1 cellular context compared by ENCODE assay signal in the genomic region with DNA sequence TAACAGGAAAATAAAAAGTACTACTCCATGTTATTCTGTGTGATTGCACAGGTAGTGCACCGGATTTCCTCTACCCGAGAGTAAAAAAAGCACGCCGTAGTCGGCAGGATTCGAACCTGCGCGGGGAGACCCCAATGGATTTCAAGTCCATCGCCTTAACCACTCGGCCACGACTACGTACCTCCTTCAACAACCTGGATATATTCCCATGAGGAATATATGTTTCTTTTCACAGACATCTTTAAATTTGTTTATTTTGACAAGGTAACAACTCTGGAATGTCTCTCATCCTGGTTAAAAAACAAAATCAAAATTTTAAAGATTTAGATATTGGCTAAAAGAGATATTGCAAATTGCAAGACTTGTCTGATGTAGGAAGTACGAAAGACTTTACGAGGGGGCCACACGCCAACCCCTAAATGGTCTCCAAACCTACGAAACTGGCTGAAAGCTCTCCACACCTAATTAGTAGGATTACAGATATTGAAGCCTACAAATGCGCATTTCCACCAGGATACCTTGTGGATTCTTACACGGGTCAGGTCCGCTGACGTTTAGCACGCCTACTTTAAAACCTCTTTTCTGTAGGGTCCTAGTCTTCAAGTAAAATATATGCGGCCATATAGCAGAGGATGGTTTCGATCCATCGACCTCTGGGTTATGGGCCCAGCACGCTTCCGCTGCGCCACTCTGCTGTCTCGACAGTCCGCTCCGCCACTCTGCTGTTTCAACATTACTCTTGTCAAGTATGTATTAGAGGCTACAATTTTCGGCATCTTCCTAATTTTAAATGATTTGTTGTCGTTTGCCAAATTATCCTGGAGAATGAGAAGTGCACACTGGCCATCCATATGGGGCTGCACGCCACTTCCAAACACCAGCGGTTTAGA.
A peak's percentile ranks its signal among the peaks of the same experiment; 100 is the strongest.
TF ChIP-seq lines count a peak whose summit lies in the region.

No MANE protein-coding gene starts in this region.

TF ChIP-seq in GM12878, 131 proteins besides CTCF, POLR2A, EP300 and RAD21 (continued from another document):
- no peak; the same call in 1 of the 2 replicates for TF ChIP-seq ATF2 (IDR thresholded peaks at IDR 0.05; ENCODE audit: low read length)
- peak; percentile 72 for TF ChIP-seq YY1 (IDR thresholded peaks at IDR 0.05; ENCODE audit: low read depth, low read length)
- TF ChIP-seq MYB (IDR thresholded peaks at IDR 0.05; ENCODE audit: borderline replicate concordance, low read depth, low read length): no peak
- peak; percentile 99 for TF ChIP-seq ZNF24 (IDR thresholded peaks at IDR 0.05)
- TF ChIP-seq FOXK2 (IDR thresholded peaks at IDR 0.05): peak; percentile 47
- TF ChIP-seq CBX3 (IDR thresholded peaks at IDR 0.05; ENCODE audit: borderline replicate concordance, low read depth): no peak
- no peak for TF ChIP-seq SUZ12 (IDR thresholded peaks at IDR 0.05; ENCODE audit: unreplicated experiment)
- TF ChIP-seq KDM1A (IDR thresholded peaks at IDR 0.05; ENCODE audit: borderline replicate concordance): no peak
- no peak for TF ChIP-seq SMAD1 (IDR thresholded peaks at IDR 0.05; ENCODE audit: low read depth, partially characterized antibody)
- TF ChIP-seq SIX5 (IDR thresholded peaks at IDR 0.05; ENCODE audit: low read depth, low read length, severe bottlenecking): no peak
- TF ChIP-seq, protein P1, sequence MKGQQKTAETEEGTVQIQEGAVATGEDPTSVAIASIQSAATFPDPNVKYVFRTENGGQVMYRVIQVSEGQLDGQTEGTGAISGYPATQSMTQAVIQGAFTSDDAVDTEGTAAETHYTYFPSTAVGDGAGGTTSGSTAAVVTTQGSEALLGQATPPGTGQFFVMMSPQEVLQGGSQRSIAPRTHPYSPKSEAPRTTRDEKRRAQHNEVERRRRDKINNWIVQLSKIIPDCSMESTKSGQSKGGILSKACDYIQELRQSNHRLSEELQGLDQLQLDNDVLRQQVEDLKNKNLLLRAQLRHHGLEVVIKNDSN (IDR thresholded peaks at IDR 0.05; ENCODE audit: borderline replicate concordance, extremely low read length, insufficient read depth, low read depth, low read length): no peak
- TF ChIP-seq HSF1 (IDR thresholded peaks at IDR 0.05; ENCODE audit: low read depth, low read length): no peak; the same call in 1 of the 2 replicates
- no peak for TF ChIP-seq CUX1 (IDR thresholded peaks at IDR 0.05; ENCODE audit: insufficient replicate concordance, low read depth, low read length)
- peak; percentile 93 for TF ChIP-seq IKZF1 (conservative IDR thresholded peaks at IDR 0.05)
- peak; percentile 10; the same call in 1 of the 2 replicates for TF ChIP-seq FOXM1 (IDR thresholded peaks at IDR 0.05; ENCODE audit: low read depth, low read length)
- TF ChIP-seq HCFC1 (IDR thresholded peaks at IDR 0.05; ENCODE audit: low read length): no peak
- no peak for TF ChIP-seq BCLAF1 (IDR thresholded peaks at IDR 0.05)
- 0 out of 2 replicates have a peak, but pooled peaks have one; percentile 32 for TF ChIP-seq WRNIP1 (IDR thresholded peaks at IDR 0.05; ENCODE audit: borderline replicate concordance, low read depth, low read length)
- TF ChIP-seq, protein P2, sequence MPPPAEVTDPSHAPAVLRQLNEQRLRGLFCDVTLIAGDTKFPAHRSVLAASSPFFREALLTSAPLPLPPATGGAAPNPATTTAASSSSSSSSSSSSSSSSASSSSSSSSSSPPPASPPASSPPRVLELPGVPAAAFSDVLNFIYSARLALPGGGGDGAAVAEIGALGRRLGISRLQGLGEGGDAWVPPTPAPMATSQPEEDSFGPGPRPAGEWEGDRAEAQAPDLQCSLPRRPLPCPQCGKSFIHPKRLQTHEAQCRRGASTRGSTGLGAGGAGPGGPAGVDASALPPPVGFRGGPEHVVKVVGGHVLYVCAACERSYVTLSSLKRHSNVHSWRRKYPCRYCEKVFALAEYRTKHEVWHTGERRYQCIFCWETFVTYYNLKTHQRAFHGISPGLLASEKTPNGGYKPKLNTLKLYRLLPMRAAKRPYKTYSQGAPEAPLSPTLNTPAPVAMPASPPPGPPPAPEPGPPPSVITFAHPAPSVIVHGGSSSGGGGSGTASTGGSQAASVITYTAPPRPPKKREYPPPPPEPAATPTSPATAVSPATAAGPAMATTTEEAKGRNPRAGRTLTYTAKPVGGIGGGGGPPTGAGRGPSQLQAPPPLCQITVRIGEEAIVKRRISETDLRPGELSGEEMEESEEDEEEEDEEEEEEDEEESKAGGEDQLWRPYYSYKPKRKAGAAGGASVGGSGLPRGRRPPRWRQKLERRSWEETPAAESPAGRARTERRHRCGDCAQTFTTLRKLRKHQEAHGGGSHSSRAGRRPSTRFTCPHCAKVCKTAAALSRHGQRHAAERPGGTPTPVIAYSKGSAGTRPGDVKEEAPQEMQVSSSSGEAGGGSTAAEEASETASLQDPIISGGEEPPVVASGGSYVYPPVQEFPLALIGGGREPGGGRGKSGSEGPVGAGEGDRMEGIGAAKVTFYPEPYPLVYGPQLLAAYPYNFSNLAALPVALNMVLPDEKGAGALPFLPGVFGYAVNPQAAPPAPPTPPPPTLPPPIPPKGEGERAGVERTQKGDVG (CRISPR knock-in tag; IDR thresholded peaks at IDR 0.05): no peak
- no peak for TF ChIP-seq YBX1 (IDR thresholded peaks at IDR 0.05)
- TF ChIP-seq SP1 (IDR thresholded peaks at IDR 0.05; ENCODE audit: low read depth, low read length): no peak
